8 cellular contexts compared by ENCODE assay signal in genomic region chr9:32526707-32527048, GRCh38. TPM values are rescaled to one million over a fixed set of nuclear protein-coding genes. Genes with fewer than 3 reads are reported as not detected.
DNase-seq lines count a peak whose midpoint lies in the region; ATAC-seq and TF ChIP-seq lines count a peak whose summit lies in the region.

No MANE protein-coding gene starts in this region.

- peaks cover 0 to 7% (median 3%) of the 10 kb centered on the region in 7 donors for H3K9me3 Mint-ChIP-seq in naive B cell

- in situ Hi-C loops in KBM-7 (cut with MboI; ENCODE audit: low pct_unique_long_range_greater_than_20kb, low sequenced_read_pairs) = no loop called here

- TF ChIP-seq CTCF in AG04450 (IDR thresholded peaks at IDR 0.05; ENCODE audit: low read depth, low read length) (no peak), choroid plexus epithelial cell (conservative IDR thresholded peaks at IDR 0.05; ENCODE audit: low read depth, low read length) (no peak)

- no peak for ATAC-seq in naive B cell (ENCODE audit: low read depth in 2 of 2)

- POLR2A ChIA-PET in AG04450 (lab: Yijun Ruan, JAX) = interaction anchor here (0.6 to 2.5 kb wide), 2 partner anchors 25 to 124 kb away, joined by 5 to 17 read pairs; partner anchors contain the start of genes SMIM27 and TOPORS

- peak overlapping the region; percentile 84 for H3K4me3 ChIP-seq in AG04450 (ENCODE audit: low read depth, low read length)
- peak overlapping the region; percentile 81 for H3K4me3 ChIP-seq in Jurkat, Clone E6-1 (ENCODE audit: low read length)
- peak overlapping the region; percentile 83 for H3K4me3 ChIP-seq in choroid plexus epithelial cell (ENCODE audit: low read depth, low read length)

- peak overlapping the region; percentile 93 to 98 (median 95) for H3K27ac Mint-ChIP-seq in naive B cell

- H3K9me3 ChIP-seq in AG04450 (ENCODE audit: control insufficient read depth, insufficient read depth, low read length) = no peaks in the 10 kb centered on the region

- H3K27ac ChIP-seq in AG04450 (ENCODE audit: low read depth, low read length) = no peak overlapping the region

- peaks cover 9 to 12% of the 10 kb centered on the region in 2 donors for H3K36me3 Mint-ChIP-seq in naive B cell

- CTCF ChIA-PET in AG04450 (lab: Charles Lee) = interaction anchor here (0.6 to 3.8 kb wide), 9 partner anchors 13 to 1325 kb away, joined by 3 to 63 read pairs (median 6); no protein-coding TSS in a partner anchor

- DNase-seq in AG04450 (ENCODE audit: low read depth, low spot score) (no peak), choroid plexus epithelial cell (ENCODE audit: low read depth) (no peak), naive B cell (no peak), anterior cingulate cortex (lab: John Stamatoyannopoulos, UW) (no peak), NCI-H1417 (lab: John Stamatoyannopoulos, UW) (no peak), AG20443 (ENCODE audit: low spot score) (no peak), KBM-7 (no peak)
- DNase-seq in Jurkat, Clone E6-1 (ENCODE audit: low read depth, low spot score) = no peak

- H3K4me3 Mint-ChIP-seq in naive B cell = peak overlapping the region; percentile 94 to 100 (median 98)

- H3K27me3 Mint-ChIP-seq in naive B cell = no peaks in the 10 kb centered on the region

- peaks cover 30 to 47% (median 32%) of the 10 kb centered on the region in 3 donors for H3K4me1 Mint-ChIP-seq in naive B cell

- H3K27me3 ChIP-seq in AG04450 (ENCODE audit: control insufficient read depth, insufficient read depth, low read length) = no peaks in the 10 kb centered on the region

RNA-seq across cellular contexts. Expression of gene RIGI, which starts 0.7 kb away (rescaled TPM):
- 8.4 and 11.1 TPM in 2 replicates for polyA plus RNA-seq in AG04450 (2011; rRNA removed)
- 5.0 and 7.7 TPM in 2 replicates for polyA minus RNA-seq in AG04450 (2011; rRNA and poly(A)+ RNA removed)
- polyA plus RNA-seq in Jurkat, Clone E6-1 (2012; ENCODE audit: insufficient read depth, insufficient read length) = 3.8 TPM
- 10 to 100 TPM in 5 of 6 donors, 1 to 10 TPM in 1; 7.9 to 21.5 (median 17.9) TPM for polyA plus RNA-seq in naive B cell (ENCODE audit: low read depth in 6 of 6)

RNA-seq across cellular contexts. Expression of gene SMIM27, which starts 25.4 kb away (rescaled TPM):
- polyA plus RNA-seq in AG04450 (2011; rRNA removed) = 7.2 and 11.6 TPM in 2 replicates
- 1.3 and 1.7 TPM in 2 replicates for polyA minus RNA-seq in AG04450 (2011; rRNA and poly(A)+ RNA removed)
- polyA plus RNA-seq in Jurkat, Clone E6-1 (2012; ENCODE audit: insufficient read depth, insufficient read length) = 32.3 TPM
- polyA plus RNA-seq in naive B cell (ENCODE audit: low read depth in 6 of 6) = 100 to 1,000 TPM in 1 of 6 donors, 10 to 100 TPM in 5; 28.8 to 107 (median 80.0) TPM

RNA-seq across cellular contexts. Expression of gene TOPORS, which starts 25.7 kb away (rescaled TPM):
- 14.4 and 20.4 TPM in 2 replicates for polyA plus RNA-seq in AG04450 (2011; rRNA removed)
- polyA minus RNA-seq in AG04450 (2011; rRNA and poly(A)+ RNA removed) = 15.2 and 25.8 TPM in 2 replicates
- 18.0 TPM for polyA plus RNA-seq in Jurkat, Clone E6-1 (2012; ENCODE audit: insufficient read depth, insufficient read length)
- polyA plus RNA-seq in naive B cell (ENCODE audit: low read depth in 6 of 6) = 10 to 100 TPM; 22.5 to 39.9 (median 26.9) TPM

RNA-seq across cellular contexts. Expression of gene NDUFB6, which starts 46.3 kb away (rescaled TPM):
- 60.2 and 65.3 TPM in 2 replicates for polyA plus RNA-seq in AG04450 (2011; rRNA removed)
- polyA minus RNA-seq in AG04450 (2011; rRNA and poly(A)+ RNA removed) = 13.7 and 18.1 TPM in 2 replicates
- polyA plus RNA-seq in Jurkat, Clone E6-1 (2012; ENCODE audit: insufficient read depth, insufficient read length) = 164 TPM
- 10 to 100 TPM; 51.5 to 84.4 (median 60.3) TPM for polyA plus RNA-seq in naive B cell (ENCODE audit: low read depth in 6 of 6)
